ENCODE assay signal across 11 cellular contexts in genomic region chr10:119289227-119289925, GRCh38.
A peak's percentile ranks its signal among the peaks of the same experiment; 100 is the strongest.
DNase-seq lines count a peak whose midpoint lies in the region; ATAC-seq and TF ChIP-seq lines count a peak whose summit lies in the region.
"Had no signal": no experiment of that assay in that cellular context is flagged by ENCODE, and none has a peak within 500 bp of the region (broad histone marks: within the 10 kb centered on the region; RNA-seq: fewer than 3 reads in every experiment).

No MANE protein-coding gene starts in this region.

- dilution Hi-C loops in mammary epithelial cell (cut with HindIII; ENCODE audit: low sequenced_read_pairs) = loop anchor here (5.0 kb wide), 1 partner anchor 67 kb away; no protein-coding TSS in a partner anchor

- no TSS peak for BruUV-seq in mammary epithelial cell (replicated peaks; lab: Mats Ljungman, UMichigan)

- H3K9me3 ChIP-seq in hepatocyte (ENCODE audit: low read depth) (no peaks in the 10 kb centered on the region), mammary epithelial cell (replicated peaks; ENCODE audit: insufficient read depth, low read length) (no peaks in the 10 kb centered on the region)

- H3K27ac ChIP-seq in hepatocyte (peak overlapping the region; percentile 62), mammary epithelial cell (ENCODE audit: insufficient read depth, low read depth, low read length) (no peak overlapping the region)

- peaks cover 55 to 62% (median 59%) of the 10 kb centered on the region in 3 donors for H3K4me1 Mint-ChIP-seq in IgD-negative memory B cell
- H3K4me1 Mint-ChIP-seq in activated CD4-positive, alpha-beta memory T cell treated with anti-CD3 and anti-CD28 coated beads for 36 hours (ENCODE audit: low read depth) = peaks cover 65% of the 10 kb centered on the region

- peaks cover 20% of the 10 kb centered on the region for H3K4me1 ChIP-seq in hepatocyte (ENCODE audit: insufficient read depth)
- H3K4me1 ChIP-seq in mammary epithelial cell (ENCODE audit: insufficient read depth, low read length) = peaks cover 7% of the 10 kb centered on the region

- H3K4me3 Mint-ChIP-seq in IgD-negative memory B cell = peak overlapping the region; percentile 29 to 71 (median 45)
- no peak overlapping the region for H3K4me3 Mint-ChIP-seq in activated CD4-positive, alpha-beta memory T cell treated with anti-CD3 and anti-CD28 coated beads for 36 hours
- H3K4me3 Mint-ChIP-seq: GM23338 had no signal

- 68% methylated on average over 8 of the region's 8 CpGs for WGBS in hepatocyte (ENCODE audit: low lambda C conversion rate, missing lambda C conversion rate)
- WGBS in mammary epithelial cell (ENCODE audit: low coverage, missing lambda C conversion rate) = 80% methylated on average over 6 of the region's 8 CpGs

- peak overlapping the region; percentile 63 to 91 (median 87) for H3K27ac Mint-ChIP-seq in IgD-negative memory B cell
- H3K27ac Mint-ChIP-seq in activated CD4-positive, alpha-beta memory T cell treated with anti-CD3 and anti-CD28 coated beads for 36 hours = peak overlapping the region; percentile 60
- H3K27ac Mint-ChIP-seq: GM23338 had no signal

- TF ChIP-seq CTCF in hepatocyte (IDR thresholded peaks at IDR 0.05; ENCODE audit: poor library complexity) (no peak), mammary epithelial cell (conservative IDR thresholded peaks at IDR 0.05 in 1 of 2, IDR thresholded peaks at IDR 0.05 in 1 of 2; ENCODE audit: extremely low read depth in 1 of 2, insufficient read depth in 1 of 2, low read depth in 1 of 2, low read length in 2 of 2) (no peak)

- H2AFZ ChIP-seq in hepatocyte (no peak overlapping the region), mammary epithelial cell (ENCODE audit: low read depth, low read length) (no peak overlapping the region)
- H2AFZ ChIP-seq: GM23338 had no signal

- peaks cover 7% of the 10 kb centered on the region for H4K20me1 ChIP-seq in hepatocyte (ENCODE audit: insufficient read depth, poor library complexity, severe bottlenecking)
- no peaks in the 10 kb centered on the region for H4K20me1 ChIP-seq in mammary epithelial cell (ENCODE audit: insufficient read depth, low read length)

- peaks cover 6% of the 10 kb centered on the region for H3K36me3 Mint-ChIP-seq in IgD-negative memory B cell
- H3K36me3 Mint-ChIP-seq in activated CD4-positive, alpha-beta memory T cell treated with anti-CD3 and anti-CD28 coated beads for 36 hours = no peaks in the 10 kb centered on the region

- intact Hi-C loops in activated CD4-positive, alpha-beta memory T cell treated with anti-CD3 and anti-CD28 coated beads for 36 hours (cut with micrococcal nuclease) = no loop called here
- intact Hi-C loops in sciatic nerve (cut with DNase I) (no loop called here), mammary epithelial cell (cut with micrococcal nuclease) (no loop called here)

- peak overlapping the region; percentile 53 for H3K4me2 ChIP-seq in hepatocyte
- H3K4me2 ChIP-seq in mammary epithelial cell (ENCODE audit: insufficient read depth, low read depth, low read length) = no peak overlapping the region
- H3K4me2 ChIP-seq: GM23338 had no signal

- H3K9ac ChIP-seq in mammary epithelial cell (ENCODE audit: insufficient read depth, low read length) = no peak overlapping the region

- no peaks in the 10 kb centered on the region for H3K36me3 ChIP-seq in hepatocyte (replicated peaks; ENCODE audit: insufficient read depth, low read depth)
- H3K36me3 ChIP-seq in mammary epithelial cell (ENCODE audit: insufficient read depth, low read length) = no peaks in the 10 kb centered on the region

- POLR2A ChIA-PET in activated CD4-positive, alpha-beta memory T cell treated with anti-CD3 and anti-CD28 coated beads for 36 hours (lab: Charles Lee) = no interaction called here

- H3K9me2 ChIP-seq in hepatocyte (replicated peaks; ENCODE audit: insufficient read depth) = no peaks in the 10 kb centered on the region

- H3K79me2 ChIP-seq in hepatocyte (peaks cover 54% of the 10 kb centered on the region), mammary epithelial cell (ENCODE audit: insufficient read depth, low read length) (no peaks in the 10 kb centered on the region)

- H3K4me3 ChIP-seq in hepatocyte (no peak overlapping the region), mammary epithelial cell (replicated peaks in 1 of 3; ENCODE audit: insufficient read depth in 1 of 3, low read depth in 2 of 3, low read length in 3 of 3) (no peak overlapping the region)
- H3K4me3 ChIP-seq: GM23338 had no signal

- in situ Hi-C loops in mammary epithelial cell (cut with MboI; ENCODE audit: low sequenced_read_pairs in 2 of 2) = no loop called here

- CTCF ChIA-PET in activated CD4-positive, alpha-beta memory T cell treated with anti-CD3 and anti-CD28 coated beads for 36 hours (lab: Charles Lee) = interaction anchor here (0.5 to 1.6 kb wide), 6 partner anchors 16 to 189 kb away, joined by 3 to 6 read pairs (median 4); partner anchors contain the start of gene GRK5
- CTCF ChIA-PET in mammary epithelial cell (lab: Charles Lee; ENCODE audit: low non-redundant PET) = interaction anchor here (0.6 to 0.8 kb wide), 2 partner anchors 13 to 80 kb away, joined by 9 read pairs; no protein-coding TSS in a partner anchor

- H3K27me3 Mint-ChIP-seq in IgD-negative memory B cell = no peaks in the 10 kb centered on the region
- no peaks in the 10 kb centered on the region for H3K27me3 Mint-ChIP-seq in activated CD4-positive, alpha-beta memory T cell treated with anti-CD3 and anti-CD28 coated beads for 36 hours

- H3K27me3 ChIP-seq in hepatocyte (no peaks in the 10 kb centered on the region), mammary epithelial cell (ENCODE audit: insufficient read depth, low read length) (no peaks in the 10 kb centered on the region)

- peak; percentile 51 for ATAC-seq in sciatic nerve

- DNase-seq in activated CD4-positive, alpha-beta memory T cell treated with anti-CD3 and anti-CD28 coated beads for 36 hours = no peak
- DNase-seq in hepatocyte (ENCODE audit: low spot score) = no peak
- DNase-seq in sciatic nerve (ENCODE audit: low spot score) = no peak
- DNase-seq in activated CD8-positive, alpha-beta memory T cell treated with anti-CD3 and anti-CD28 coated beads, Interleukin-2, amount 50 U/mL, for 4 hours = no peak
- no peak for DNase-seq in mammary epithelial cell
- no peak for DNase-seq in Kasumi-1 (lab: John Stamatoyannopoulos, UW)
- DNase-seq in retina = no peak
- DNase-seq: DND-41, NCI-H1048 had no signal

- H3K9me3 Mint-ChIP-seq in IgD-negative memory B cell = no peaks in the 10 kb centered on the region
- no peaks in the 10 kb centered on the region for H3K9me3 Mint-ChIP-seq in activated CD4-positive, alpha-beta memory T cell treated with anti-CD3 and anti-CD28 coated beads for 36 hours
- H3K9me3 Mint-ChIP-seq: GM23338 had no signal
